24 cellular contexts compared by ENCODE assay signal in genomic region chr7:88073625-88074024, GRCh38.
"Had no signal": no experiment of that assay in that cellular context is flagged by ENCODE, and none has a peak within 500 bp of the region (broad histone marks: within the 10 kb centered on the region; RNA-seq: fewer than 3 reads in every experiment).

No MANE protein-coding gene starts in this region.

- H3K27me3 Mint-ChIP-seq: activated CD8-positive, alpha-beta T cell treated with anti-CD3 and anti-CD28 coated beads for 36 hours; activated naive CD8-positive, alpha-beta T cell treated with anti-CD3 and anti-CD28 coated beads for 36 hours; central memory CD8-positive, alpha-beta T cell had no signal

- H3K4me3 ChIP-seq: esophagus squamous epithelium, skin epidermis, tibial artery had no signal

- ATAC-seq: activated CD8-positive, alpha-beta T cell treated with anti-CD3 and anti-CD28 coated beads for 36 hours; WTC11 had no signal

- H3K9me3 ChIP-seq: esophagus squamous epithelium had no signal

- DNase-seq: activated CD4-positive, alpha-beta T cell treated with anti-CD3 and anti-CD28 coated beads for 48 hours; activated CD8-positive, alpha-beta T cell treated with anti-CD3 and anti-CD28 coated beads for 36 hours; activated gamma-delta T cell treated with Interleukin-2 at 50 U/mL for 16 hours; activated naive CD8-positive, alpha-beta T cell treated with anti-CD3 and anti-CD28 coated beads for 36 hours; activated T-cell treated with anti-CD3 and anti-CD28 coated beads, Interleukin-2, amount 50 U/mL, for 48 hours; anterior cingulate cortex; brain microvascular endothelial cell; cortex of kidney; effector CD8-positive, alpha-beta T cell; esophagus squamous epithelium; glutamatergic neuron; kidney glomerular epithelial cell; nucleus accumbens; posterior cingulate gyrus; stimulated activated CD4-positive, alpha-beta T cell treated with anti-CD3 and anti-CD28 coated beads, Interleukin-15, amount 100 ng/mL, for 24 hours; stimulated activated CD4-positive, alpha-beta T cell treated with anti-CD3 and anti-CD28 coated beads, Interleukin-4, amount 100 ng/mL, for 24 hours; stimulated activated naive CD4-positive, alpha-beta T cell; tibial artery had no signal

- H3K27ac ChIP-seq: brain microvascular endothelial cell, esophagus squamous epithelium, skin epidermis, tibial artery had no signal

- H3K27me3 ChIP-seq: brain microvascular endothelial cell, esophagus squamous epithelium, tibial artery had no signal

- H3K4me1 ChIP-seq: esophagus squamous epithelium, tibial artery had no signal

- FAIRE-seq: endothelial cell of umbilical vein, TTC549 had no signal

- H3K36me3 ChIP-seq: brain microvascular endothelial cell, esophagus squamous epithelium, tibial artery had no signal

- H3K4me3 Mint-ChIP-seq: activated CD8-positive, alpha-beta T cell treated with anti-CD3 and anti-CD28 coated beads for 36 hours; activated naive CD8-positive, alpha-beta T cell treated with anti-CD3 and anti-CD28 coated beads for 36 hours; central memory CD8-positive, alpha-beta T cell; nephron; WTC11 had no signal

- H3K4me1 Mint-ChIP-seq: activated naive CD8-positive, alpha-beta T cell treated with anti-CD3 and anti-CD28 coated beads for 36 hours; central memory CD8-positive, alpha-beta T cell had no signal

- H3K27ac Mint-ChIP-seq: activated CD8-positive, alpha-beta T cell treated with anti-CD3 and anti-CD28 coated beads for 36 hours; activated naive CD8-positive, alpha-beta T cell treated with anti-CD3 and anti-CD28 coated beads for 36 hours; nephron; WTC11 had no signal
